Comparison of ENCODE assay signal across 23 cellular contexts in the genomic region with DNA sequence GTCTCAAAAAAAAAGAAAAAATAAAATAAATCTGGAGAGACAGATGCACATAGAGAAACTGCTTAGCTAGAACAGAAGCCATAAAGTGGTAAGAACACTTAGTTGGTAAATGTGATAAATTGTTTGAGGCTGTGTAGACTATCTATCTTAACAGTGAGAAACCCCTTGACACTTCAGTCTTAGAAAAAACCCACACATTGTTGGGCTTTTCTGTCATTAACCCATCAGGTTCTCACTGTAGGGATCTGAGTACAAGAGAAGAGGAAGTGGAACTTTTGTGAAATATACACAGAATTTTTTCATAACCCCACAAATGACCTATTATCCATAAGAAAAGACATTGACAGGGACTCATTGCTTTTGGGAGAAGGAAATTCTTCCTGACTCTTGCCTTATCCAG. TPM values are rescaled to one million over a fixed set of nuclear protein-coding genes. Genes with fewer than 3 reads are reported as not detected.
DNase-seq lines count a peak whose midpoint lies in the region; ATAC-seq, FAIRE-seq and TF ChIP-seq lines count a peak whose summit lies in the region.
"Had no signal": no experiment of that assay in that cellular context is flagged by ENCODE, and none has a peak within 500 bp of the region (broad histone marks: within the 10 kb centered on the region; RNA-seq: fewer than 3 reads in every experiment).

No MANE protein-coding gene starts in this region.

- CTCF ChIA-PET in CD8-positive, alpha-beta T cell (lab: Charles Lee) = no interaction called here

- H3K36me3 ChIP-seq in CD8-positive, alpha-beta T cell (ENCODE audit: insufficient read depth, low read length) = no peaks in the 10 kb centered on the region
- H3K36me3 ChIP-seq: brain microvascular endothelial cell, pancreas had no signal

- H3K4me1 Mint-ChIP-seq in effector memory CD8-positive, alpha-beta T cell (ENCODE audit: low read depth in 2 of 2) = no peaks in the 10 kb centered on the region
- H3K4me1 Mint-ChIP-seq in CD8-positive, alpha-beta T cell (ENCODE audit: low read depth) = no peaks in the 10 kb centered on the region
- H3K4me1 Mint-ChIP-seq: memory B cell; naive B cell; stimulated activated naive CD8-positive, alpha-beta T cell treated with anti-CD3 and anti-CD28 coated beads, Interleukin-15, amount 100 ng/mL, for 72 hours had no signal

- H3K9me3 Mint-ChIP-seq in effector memory CD8-positive, alpha-beta T cell = peaks cover 0 to 1% of the 10 kb centered on the region in 2 donors
- peaks cover 20% of the 10 kb centered on the region for H3K9me3 Mint-ChIP-seq in CD8-positive, alpha-beta T cell

- intact Hi-C loops in CD8-positive, alpha-beta T cell (cut with DNase I, micrococcal nuclease) = no loop called here

- H3K4me3 Mint-ChIP-seq in effector memory CD8-positive, alpha-beta T cell = no peak overlapping the region
- H3K4me3 Mint-ChIP-seq in CD8-positive, alpha-beta T cell = no peak overlapping the region
- H3K4me3 Mint-ChIP-seq: activated naive CD8-positive, alpha-beta T cell; memory B cell; naive B cell; stimulated activated naive CD8-positive, alpha-beta T cell treated with anti-CD3 and anti-CD28 coated beads, Interleukin-15, amount 100 ng/mL, for 72 hours had no signal

- H3K4me1 ChIP-seq in CD8-positive, alpha-beta T cell (ENCODE audit: insufficient read depth, low read length) = no peaks in the 10 kb centered on the region
- H3K4me1 ChIP-seq: pancreas had no signal

- H3K27me3 Mint-ChIP-seq in effector memory CD8-positive, alpha-beta T cell = no peaks in the 10 kb centered on the region
- no peaks in the 10 kb centered on the region for H3K27me3 Mint-ChIP-seq in CD8-positive, alpha-beta T cell (ENCODE audit: low read depth)
- H3K27me3 Mint-ChIP-seq: activated naive CD8-positive, alpha-beta T cell; memory B cell; naive B cell; stimulated activated naive CD8-positive, alpha-beta T cell treated with anti-CD3 and anti-CD28 coated beads, Interleukin-15, amount 100 ng/mL, for 72 hours had no signal

- no peak overlapping the region for H3K27ac Mint-ChIP-seq in effector memory CD8-positive, alpha-beta T cell
- H3K27ac Mint-ChIP-seq in CD8-positive, alpha-beta T cell = no peak overlapping the region
- H3K27ac Mint-ChIP-seq: activated naive CD8-positive, alpha-beta T cell; memory B cell; naive B cell; stimulated activated naive CD8-positive, alpha-beta T cell treated with anti-CD3 and anti-CD28 coated beads, Interleukin-15, amount 100 ng/mL, for 72 hours had no signal

- DNase-seq in GM18507 (ENCODE audit: extremely low spot score, insufficient read length, low read depth) (no peak), SIG-M5 (lab: John Stamatoyannopoulos, UW) (peak; percentile 41)
- DNase-seq in effector memory CD8-positive, alpha-beta T cell = no peak
- DNase-seq in CD8-positive, alpha-beta T cell = no peak
- DNase-seq: activated CD4-positive, CD25-positive, alpha-beta regulatory T cell; activated T-cell treated with anti-CD3 and anti-CD28 coated beads, Interleukin-2, amount 50 U/mL, for 48 hours; brain microvascular endothelial cell; DND-41; foreskin fibroblast; KG1; naive B cell; NCI-H1105 treated with DMSO at 0.1 percent for 48 hours; NCI-H526 treated with DMSO at 0.1 percent for 48 hours; pancreas; PC-3; stimulated activated CD4-positive, alpha-beta T cell treated with anti-CD3 and anti-CD28 coated beads, Interleukin-2, amount 100 ng/mL, for 24 hours; stimulated activated naive CD8-positive, alpha-beta T cell treated with anti-CD3 and anti-CD28 coated beads, Interleukin-15, amount 100 ng/mL, for 72 hours had no signal

- no peak overlapping the region for H3K27ac ChIP-seq in CD8-positive, alpha-beta T cell (ENCODE audit: low read depth, low read length)
- H3K27ac ChIP-seq: brain microvascular endothelial cell, pancreas had no signal

- no peaks in the 10 kb centered on the region for H3K9me3 ChIP-seq in CD8-positive, alpha-beta T cell (ENCODE audit: low read length)
- H3K9me3 ChIP-seq: pancreas had no signal

- no peaks in the 10 kb centered on the region for H3K27me3 ChIP-seq in CD8-positive, alpha-beta T cell (ENCODE audit: insufficient read depth, low read length)
- H3K27me3 ChIP-seq: brain microvascular endothelial cell, pancreas had no signal

- POLR2A ChIA-PET in CD8-positive, alpha-beta T cell (lab: Charles Lee) = no interaction called here

- ATAC-seq in GM21786 (IDR thresholded peaks at IDR 0.05; ENCODE audit: unreplicated experiment) (peak; percentile 62), HG03378 (IDR thresholded peaks at IDR 0.05; ENCODE audit: unreplicated experiment) (peak; percentile 69), GM18873 (IDR thresholded peaks at IDR 0.05; ENCODE audit: low FRiP score, unreplicated experiment) (no peak), GM19023 (IDR thresholded peaks at IDR 0.05; ENCODE audit: unreplicated experiment) (no peak)
- no peak for ATAC-seq in effector memory CD8-positive, alpha-beta T cell (replicated peaks)
- ATAC-seq in CD8-positive, alpha-beta T cell = no peak
- ATAC-seq: pancreas; PC-3; stimulated activated naive CD8-positive, alpha-beta T cell treated with anti-CD3 and anti-CD28 coated beads, Interleukin-15, amount 100 ng/mL, for 72 hours had no signal

- no peaks in the 10 kb centered on the region for H3K36me3 Mint-ChIP-seq in effector memory CD8-positive, alpha-beta T cell (ENCODE audit: insufficient read depth)
- no peaks in the 10 kb centered on the region for H3K36me3 Mint-ChIP-seq in CD8-positive, alpha-beta T cell
- H3K36me3 Mint-ChIP-seq: memory B cell, naive B cell had no signal

- H3K4me3 ChIP-seq in CD8-positive, alpha-beta T cell (ENCODE audit: low read depth, low read length) = no peak overlapping the region
- H3K4me3 ChIP-seq: pancreas had no signal

- FAIRE-seq in GM18507 (lab: Jason Lieb, UNC) = peak; percentile 70

- TF ChIP-seq CTCF in CD8-positive, alpha-beta T cell (IDR thresholded peaks at IDR 0.05) = no peak

RNA-seq across cellular contexts. Expression of a gene that starts 24.4 kb away (rescaled TPM):
- total RNA-seq in CD8-positive, alpha-beta T cell = not detected

Comparison
In these comparisons a context has a peak if more than half of its experiments do, and no peak if none do; other contexts are left out.
1. ATAC-seq: peak in GM21786 (single experiment) and HG03378 (single experiment); none in effector memory CD8-positive, alpha-beta T cell (single experiment), GM18873 (single experiment), GM19023 (single experiment) and CD8-positive, alpha-beta T cell (single experiment).